In genomic region chr4:6802050-6802449, GRCh38 we compare ENCODE assay signal across 13 cellular contexts.
"Had no signal": no experiment of that assay in that cellular context is flagged by ENCODE, and none has a peak within 500 bp of the region (broad histone marks: within the 10 kb centered on the region; RNA-seq: fewer than 3 reads in every experiment).

No MANE protein-coding gene starts in this region.

- ATAC-seq: lower lobe of right lung; stimulated activated naive CD8-positive, alpha-beta T cell treated with anti-CD3 and anti-CD28 coated beads, Interleukin-15, Interleukin-2, amounts not matched to agents 100 U/mL and 50 U/mL, for 24 hours had no signal

- H3K4me3 ChIP-seq: esophagus muscularis mucosa, lower lobe of right lung, neural progenitor cell, smooth muscle cell, suprapubic skin, upper lobe of left lung had no signal

- H3K36me3 ChIP-seq: lower lobe of right lung, suprapubic skin, upper lobe of left lung had no signal

- H3K27ac ChIP-seq: esophagus muscularis mucosa, lower lobe of right lung, neural progenitor cell, suprapubic skin, upper lobe of left lung had no signal

- H3K27me3 ChIP-seq: esophagus muscularis mucosa, neural progenitor cell, suprapubic skin, upper lobe of left lung had no signal

- H3K9me3 ChIP-seq: esophagus muscularis mucosa, lower lobe of right lung, suprapubic skin, upper lobe of left lung had no signal

- H2AFZ ChIP-seq: neural progenitor cell had no signal

- H3K4me2 ChIP-seq: neural progenitor cell, smooth muscle cell had no signal

- H3K9ac ChIP-seq: neural progenitor cell had no signal

- DNase-seq: activated CD4-positive, alpha-beta T cell treated with anti-CD3 and anti-CD28 coated beads, Interleukin-2, amount 50 U/mL, for 48 hours; activated CD4-positive, CD25-positive, alpha-beta regulatory T cell treated with anti-CD3 and anti-CD28 coated beads, Interleukin-2, amount 50 U/mL, for 72 hours; activated naive CD4-positive, alpha-beta T cell treated with anti-CD3 and anti-CD28 coated beads for 36 hours; caudate nucleus; lower lobe of right lung; stimulated activated CD4-positive, alpha-beta T cell treated with anti-CD3 and anti-CD28 coated beads, Interleukin-4, amount 100 ng/mL, for 4 hours; stimulated activated CD8-positive, alpha-beta memory T cell treated with anti-CD3 and anti-CD28 coated beads, Interleukin-4, amount 100 ng/mL, for 48 hours; stimulated activated naive CD8-positive, alpha-beta T cell treated with anti-CD3 and anti-CD28 coated beads, Interleukin-15, Interleukin-2, amounts not matched to agents 100 U/mL and 50 U/mL, for 24 hours; upper lobe of left lung had no signal
